ENCODE assay signal across 11 cellular contexts in genomic region chr1:159459551-159459950, GRCh38. TPM values are rescaled to one million over a fixed set of nuclear protein-coding genes. Genes with fewer than 3 reads are reported as not detected.
"Had no signal": no experiment of that assay in that cellular context is flagged by ENCODE, and none has a peak within 500 bp of the region (broad histone marks: within the 10 kb centered on the region; RNA-seq: fewer than 3 reads in every experiment).

No MANE protein-coding gene starts in this region.

- H3K9ac ChIP-seq: KMS-11 had no signal

- FAIRE-seq: H1, H54 had no signal

- H2AFZ ChIP-seq: GM23338 had no signal

- H3K4me3 ChIP-seq: GM23338 had no signal

- H3K27ac ChIP-seq: HL-60, KMS-11 had no signal

- ATAC-seq: GM23338, HCT116 had no signal

- H3K4me2 ChIP-seq: GM23338, KMS-11 had no signal

- DNase-seq: H9, HFFc6, Karpas-422, KBM-7 had no signal

RNA-seq across cellular contexts. Expression of gene OR10J1, which starts 20.0 kb away (rescaled TPM):
- total RNA-seq: GM23338, H1, H9, HFFc6, HT1080 had no signal
- polyA plus RNA-seq: GM23338, H1 had no signal

RNA-seq across cellular contexts. Expression of gene OR10J4, which starts 27.5 kb away (rescaled TPM):
- total RNA-seq: GM23338, H1, H9, HFFc6, HT1080 had no signal
- polyA plus RNA-seq: GM23338, H1 had no signal
